In the genomic region with DNA sequence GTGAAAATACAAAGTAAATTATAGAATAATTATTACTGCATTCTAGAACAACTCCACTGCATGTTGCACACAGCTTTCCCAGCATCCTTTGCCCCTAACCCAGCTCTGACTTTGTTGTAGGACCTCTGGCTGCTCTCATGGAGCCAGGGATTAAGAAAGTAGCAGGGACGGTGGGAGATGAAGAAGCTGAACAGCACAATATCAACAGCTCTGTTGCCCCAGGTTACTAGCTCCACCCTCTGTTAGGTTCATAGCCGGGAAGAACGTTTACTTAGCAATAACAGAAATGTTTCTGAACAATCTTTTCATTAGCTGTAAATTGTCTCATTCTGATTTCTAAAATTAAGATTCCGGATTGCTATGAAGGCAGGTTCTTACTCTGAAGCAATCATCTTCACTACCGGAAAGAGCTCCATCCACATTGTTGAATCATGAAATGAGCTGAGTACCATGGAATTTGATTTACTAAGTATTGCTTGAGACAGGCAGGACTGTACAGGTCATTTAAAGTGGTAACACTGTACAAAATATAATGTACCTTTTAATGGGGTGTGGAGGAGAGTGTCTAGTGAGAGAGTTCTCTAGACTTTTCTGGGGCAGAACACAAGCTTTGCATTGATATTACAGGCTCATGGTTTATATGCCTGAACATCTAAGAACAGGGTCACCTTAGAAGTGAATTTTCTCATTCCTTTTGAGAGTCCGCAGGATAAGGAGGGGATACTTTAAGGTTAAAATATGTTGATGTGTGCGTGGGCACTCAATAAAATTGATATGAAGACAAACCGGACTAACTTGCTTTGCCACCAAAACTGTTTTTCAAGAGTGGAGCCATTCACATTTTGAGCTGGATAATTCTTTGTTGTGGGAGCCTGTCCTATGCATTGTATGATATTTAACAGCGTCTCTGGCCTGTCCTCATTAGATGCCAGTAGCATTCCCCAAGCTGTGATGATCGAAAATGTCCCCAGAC, we compare ENCODE assay signal across 14 cellular contexts. TPM values are rescaled to one million over a fixed set of nuclear protein-coding genes. Genes with fewer than 3 reads are reported as not detected.
DNase-seq lines count a peak whose midpoint lies in the region; ATAC-seq, FAIRE-seq and TF ChIP-seq lines count a peak whose summit lies in the region.
"Had no signal": no experiment of that assay in that cellular context is flagged by ENCODE, and none has a peak within 500 bp of the region (broad histone marks: within the 10 kb centered on the region; RNA-seq: fewer than 3 reads in every experiment).

No MANE protein-coding gene starts in this region.

- H3K27me3 ChIP-seq in esophagus squamous epithelium (peaks cover 0 to 5% (median 0%) of the 10 kb centered on the region in 4 donors), pancreas (no peaks in the 10 kb centered on the region), left ventricle myocardium inferior (ENCODE audit: low read depth) (peaks cover 47% of the 10 kb centered on the region)

- H3K4me1 ChIP-seq in esophagus squamous epithelium = peaks cover 3 to 41% (median 9%) of the 10 kb centered on the region in 3 donors
- H3K4me1 ChIP-seq in pancreas = no peaks in the 10 kb centered on the region
- no peaks in the 10 kb centered on the region for H3K4me1 ChIP-seq in left ventricle myocardium inferior

- DNase-seq in GM03348 (ENCODE audit: low spot score) = peak; percentile 65
- DNase-seq in NCI-H748 treated with DMSO at 0.1 percent for 48 hours (lab: John Stamatoyannopoulos, UW) = peak; percentile 3
- DNase-seq in esophagus squamous epithelium (lab: John Stamatoyannopoulos, UW) = no peak
- peak in 1 of 6 donors; percentile 3 for DNase-seq in pancreas
- no peak for DNase-seq in NCI-H446 treated with DMSO at 0.1 percent for 48 hours (lab: John Stamatoyannopoulos, UW)
- DNase-seq in left ventricle myocardium inferior = no peak
- DNase-seq in NAMALWA (ENCODE audit: low spot score) = no peak
- DNase-seq: activated CD8-positive, alpha-beta memory T cell treated with anti-CD3 and anti-CD28 coated beads, Interleukin-2, amount 50 U/mL, for 48 hours; COR-L47; Kasumi-1; NCI-H774; stimulated activated naive CD8-positive, alpha-beta T cell treated with anti-CD3 and anti-CD28 coated beads, Interleukin-15, amount 100 ng/mL, for 72 hours had no signal

- intact Hi-C loops in esophagus squamous epithelium (cut with DNase I) (no loop called here), pancreas (cut with DNase I) (no loop called here), left ventricle myocardium inferior (cut with micrococcal nuclease) (no loop called here)

- no peaks in the 10 kb centered on the region for H3K36me3 ChIP-seq in esophagus squamous epithelium
- H3K36me3 ChIP-seq in pancreas = no peaks in the 10 kb centered on the region
- H3K36me3 ChIP-seq in left ventricle myocardium inferior = no peaks in the 10 kb centered on the region

- H3K9me3 ChIP-seq in esophagus squamous epithelium (no peaks in the 10 kb centered on the region), pancreas (no peaks in the 10 kb centered on the region), left ventricle myocardium inferior (replicated peaks) (peaks cover 5% of the 10 kb centered on the region)

- peak in 3 of 4 donors; percentile 64 to 77 (median 66) for ATAC-seq in pancreas
- no peak for ATAC-seq in GM18867 (IDR thresholded peaks at IDR 0.05; ENCODE audit: unreplicated experiment)
- ATAC-seq: stimulated activated naive CD8-positive, alpha-beta T cell treated with anti-CD3 and anti-CD28 coated beads, Interleukin-15, amount 100 ng/mL, for 72 hours had no signal

- H3K27ac ChIP-seq in esophagus squamous epithelium (peak overlapping the region; percentile 61 to 78 (median 74)), pancreas (no peak overlapping the region), left ventricle myocardium inferior (replicated peaks) (no peak overlapping the region)

- WGBS in esophagus squamous epithelium, 2 donors = 20 to 41% methylated on average over 10 of the region's 10 CpGs
- 14 to 19% methylated on average over 10 of the region's 10 CpGs for WGBS in pancreas, 2 donors

- H3K4me3 ChIP-seq in esophagus squamous epithelium (peak overlapping the region in 1 of 4 donors; percentile 30), pancreas (no peak overlapping the region), left ventricle myocardium inferior (no peak overlapping the region)

- TF ChIP-seq CTCF in esophagus squamous epithelium (IDR thresholded peaks at IDR 0.05) = no peak
- no peak for TF ChIP-seq CTCF in pancreas (IDR thresholded peaks at IDR 0.05)
- no peak for TF ChIP-seq CTCF in left ventricle myocardium inferior (IDR thresholded peaks at IDR 0.05; ENCODE audit: borderline replicate concordance)

- no peak for TF ChIP-seq POLR2A in esophagus squamous epithelium (IDR thresholded peaks at IDR 0.05)

- FAIRE-seq in pancreas (lab: Jason Lieb, UNC) = no peak
- FAIRE-seq: GM18507 had no signal

RNA-seq across cellular contexts. Expression of a gene that starts 20.8 kb away (rescaled TPM):
- 10 to 100 TPM; 40.4 to 72.6 (median 56.9) TPM for total RNA-seq in esophagus squamous epithelium
- 10 to 100 TPM; 37.6 to 57.7 (median 45.3) TPM for total RNA-seq in pancreas
- polyA plus RNA-seq in pancreas = 10 to 100 TPM in 1 of 2 donors, 1 to 10 TPM in 1; 7.5 to 20.9 TPM
- total RNA-seq in left ventricle myocardium inferior = 145 TPM

Comparison
In these comparisons a context has a peak if more than half of its experiments do, and no peak if none do; other contexts are left out.
1. DNase-seq: peak in GM03348 (single experiment) and NCI-H748 treated with DMSO at 0.1 percent for 48 hours (single experiment); none in esophagus squamous epithelium (single experiment), NCI-H446 treated with DMSO at 0.1 percent for 48 hours (single experiment), left ventricle myocardium inferior (single experiment) and NAMALWA (single experiment).
2. H3K27ac ChIP-seq: peak in esophagus squamous epithelium (4 of 4); none in pancreas (0 of 4) and left ventricle myocardium inferior (single experiment).